In genomic region chr5:162654661-162655406, GRCh38 we compare ENCODE assay signal across 20 cellular contexts.
DNase-seq lines count a peak whose midpoint lies in the region; ATAC-seq and TF ChIP-seq lines count a peak whose summit lies in the region.
"Had no signal": no experiment of that assay in that cellular context is flagged by ENCODE, and none has a peak within 500 bp of the region (broad histone marks: within the 10 kb centered on the region; RNA-seq: fewer than 3 reads in every experiment).

No MANE protein-coding gene starts in this region.

- DNase-seq in DMS53 (lab: John Stamatoyannopoulos, UW), result peak; percentile 73
- DNase-seq in left lobe of liver (ENCODE audit: low spot score), result no peak
- no peak for DNase-seq in glutamatergic neuron
- no peak for DNase-seq in activated T-helper 2 cell treated with anti-CD3 and anti-CD28 coated beads, Interferon-gamma antibody, Interleukin-2, Interleukin-4, amounts not matched to agents 10 μg/mL and 5 μg/mL and 100 μg/mL, durations not matched to agents 14 hours and 24 hours and 36 hours (ENCODE audit: low spot score)
- DNase-seq in activated CD8-positive, alpha-beta memory T cell treated with anti-CD3 and anti-CD28 coated beads for 24 hours, result no peak
- DNase-seq: DMS79, MV-4-11, NCI-H1105 treated with DMSO at 0.1 percent for 48 hours, NCI-H2029 treated with DMSO at 0.1 percent for 48 hours, NCI-H226, NCI-H510A treated with DMSO at 0.1 percent for 48 hours, NCI-H748 treated with DMSO at 0.1 percent for 48 hours, SIG-M5 had no signal

- no peak overlapping the region for H3K27ac Mint-ChIP-seq in glutamatergic neuron (ENCODE audit: unreplicated experiment)
- H3K27ac Mint-ChIP-seq in activated T-helper 2 cell treated with anti-CD3 and anti-CD28 coated beads, Interferon-gamma antibody, Interleukin-2, Interleukin-4, amounts not matched to agents 10 μg/mL and 5 μg/mL and 100 μg/mL, durations not matched to agents 14 hours and 24 hours and 36 hours, result no peak overlapping the region
- H3K27ac Mint-ChIP-seq: IgD-negative memory B cell had no signal

- no peaks in the 10 kb centered on the region for H3K4me1 Mint-ChIP-seq in glutamatergic neuron (ENCODE audit: low read depth, unreplicated experiment)
- no peaks in the 10 kb centered on the region for H3K4me1 Mint-ChIP-seq in activated T-helper 2 cell treated with anti-CD3 and anti-CD28 coated beads, Interferon-gamma antibody, Interleukin-2, Interleukin-4, amounts not matched to agents 10 μg/mL and 5 μg/mL and 100 μg/mL, durations not matched to agents 14 hours and 24 hours and 36 hours (ENCODE audit: low read depth)
- H3K4me1 Mint-ChIP-seq: IgD-negative memory B cell had no signal

- no peak overlapping the region for H3K4me3 Mint-ChIP-seq in glutamatergic neuron (ENCODE audit: unreplicated experiment)
- H3K4me3 Mint-ChIP-seq in activated T-helper 2 cell treated with anti-CD3 and anti-CD28 coated beads, Interferon-gamma antibody, Interleukin-2, Interleukin-4, amounts not matched to agents 10 μg/mL and 5 μg/mL and 100 μg/mL, durations not matched to agents 14 hours and 24 hours and 36 hours (ENCODE audit: low read depth), result no peak overlapping the region
- H3K4me3 Mint-ChIP-seq: IgD-negative memory B cell had no signal

- ATAC-seq in GM21526 (IDR thresholded peaks at IDR 0.05; ENCODE audit: low FRiP score, unreplicated experiment), result peak; percentile 56
- ATAC-seq in HG03432 (IDR thresholded peaks at IDR 0.05; ENCODE audit: unreplicated experiment), result peak; percentile 72
- ATAC-seq in left lobe of liver, result peak; percentile 29
- no peak for ATAC-seq in HG02588 (IDR thresholded peaks at IDR 0.05; ENCODE audit: unreplicated experiment)
- ATAC-seq: HCT116, Panc1, SK-N-SH treated with all-trans-retinoic acid at 6 μM for 48 hours had no signal

- peaks cover 2% of the 10 kb centered on the region for H3K9me3 Mint-ChIP-seq in glutamatergic neuron (ENCODE audit: unreplicated experiment)
- peaks cover 30% of the 10 kb centered on the region for H3K9me3 Mint-ChIP-seq in activated T-helper 2 cell treated with anti-CD3 and anti-CD28 coated beads, Interferon-gamma antibody, Interleukin-2, Interleukin-4, amounts not matched to agents 10 μg/mL and 5 μg/mL and 100 μg/mL, durations not matched to agents 14 hours and 24 hours and 36 hours

- TF ChIP-seq CTCF in glutamatergic neuron (IDR thresholded peaks at IDR 0.05; ENCODE audit: partially characterized antibody, unreplicated experiment), result no peak

- no peaks in the 10 kb centered on the region for H3K36me3 Mint-ChIP-seq in glutamatergic neuron (ENCODE audit: unreplicated experiment)
- no peaks in the 10 kb centered on the region for H3K36me3 Mint-ChIP-seq in activated T-helper 2 cell treated with anti-CD3 and anti-CD28 coated beads, Interferon-gamma antibody, Interleukin-2, Interleukin-4, amounts not matched to agents 10 μg/mL and 5 μg/mL and 100 μg/mL, durations not matched to agents 14 hours and 24 hours and 36 hours (ENCODE audit: low read depth)
- H3K36me3 Mint-ChIP-seq: IgD-negative memory B cell had no signal

- H3K27me3 Mint-ChIP-seq in glutamatergic neuron (ENCODE audit: unreplicated experiment), result no peaks in the 10 kb centered on the region
- no peaks in the 10 kb centered on the region for H3K27me3 Mint-ChIP-seq in activated T-helper 2 cell treated with anti-CD3 and anti-CD28 coated beads, Interferon-gamma antibody, Interleukin-2, Interleukin-4, amounts not matched to agents 10 μg/mL and 5 μg/mL and 100 μg/mL, durations not matched to agents 14 hours and 24 hours and 36 hours (ENCODE audit: low read depth)
- H3K27me3 Mint-ChIP-seq: IgD-negative memory B cell had no signal

- intact Hi-C loops in activated T-helper 2 cell treated with anti-CD3 and anti-CD28 coated beads, Interferon-gamma antibody, Interleukin-2, Interleukin-4, amounts not matched to agents 10 μg/mL and 5 μg/mL and 100 μg/mL, durations not matched to agents 14 hours and 24 hours and 36 hours (cut with micrococcal nuclease), result no loop called here
